38 cellular contexts compared by ENCODE assay signal in the genomic region with DNA sequence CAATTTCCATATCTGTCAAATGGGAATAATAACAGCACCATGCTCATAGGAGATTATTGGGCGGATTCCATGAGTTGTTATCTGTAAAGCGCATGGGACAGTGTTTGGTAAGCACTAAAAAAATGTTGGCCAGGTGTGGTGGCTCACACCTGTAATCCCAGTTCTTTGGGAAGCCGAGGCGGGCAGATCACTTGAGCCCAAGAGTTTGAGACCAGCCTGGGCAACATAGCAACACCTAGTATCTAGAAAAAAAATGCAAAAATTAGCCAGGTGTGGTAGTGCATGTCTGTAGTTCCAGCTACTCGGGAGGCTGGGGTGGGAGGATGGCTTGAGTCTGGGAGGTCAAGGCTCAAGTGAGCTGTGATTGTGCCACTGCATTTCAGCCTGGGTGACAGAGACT.
"Had no signal": no experiment of that assay in that cellular context is flagged by ENCODE, and none has a peak within 500 bp of the region (broad histone marks: within the 10 kb centered on the region; RNA-seq: fewer than 3 reads in every experiment).

No MANE protein-coding gene starts in this region.

- ATAC-seq: activated CD4-positive, alpha-beta T cell treated with anti-CD3 and anti-CD28 coated beads for 36 hours; activated CD4-positive, CD25-positive, alpha-beta regulatory T cell treated with anti-CD3 and anti-CD28 coated beads, Interleukin-2, amount 50 U/mL, for 24 hours; activated CD8-positive, alpha-beta memory T cell treated with anti-CD3 and anti-CD28 coated beads, Interleukin-2, amount 10 ng/mL, durations not matched to agents 7 days and 5 days; activated CD8-positive, alpha-beta T cell treated with anti-CD3 and anti-CD28 coated beads, Interleukin-2, amount 10 ng/mL, durations not matched to agents 7 days and 5 days; activated naive CD8-positive, alpha-beta T cell treated with anti-CD3 and anti-CD28 coated beads, Interleukin-2, amount 50 U/mL, for 24 hours; body of pancreas had no signal

- H3K9me3 ChIP-seq: body of pancreas, breast epithelium had no signal

- FAIRE-seq: astrocyte, TTC549 had no signal

- H3K27ac ChIP-seq: body of pancreas, brain microvascular endothelial cell, breast epithelium, WERI-Rb-1 had no signal

- H3K4me3 ChIP-seq: body of pancreas, breast epithelium had no signal

- H3K9me3 Mint-ChIP-seq: activated CD4-positive, alpha-beta memory T cell treated with anti-CD3 and anti-CD28 coated beads, Interleukin-2, amount 10 ng/mL, durations not matched to agents 7 days and 5 days; activated CD4-positive, alpha-beta T cell treated with anti-CD3 and anti-CD28 coated beads, Interleukin-2, amount 10 ng/mL, durations not matched to agents 7 days and 5 days; activated naive CD4-positive, alpha-beta T cell treated with anti-CD3 and anti-CD28 coated beads, Interleukin-2, amount 10 ng/mL, durations not matched to agents 7 days and 5 days; activated naive CD4-positive, alpha-beta T cell treated with anti-CD3 and anti-CD28 coated beads, Interleukin-2, amount 50 U/mL, for 24 hours; activated naive CD8-positive, alpha-beta T cell treated with anti-CD3 and anti-CD28 coated beads, Interleukin-2, amount 10 ng/mL, durations not matched to agents 7 days and 5 days; activated naive CD8-positive, alpha-beta T cell treated with anti-CD3 and anti-CD28 coated beads, Interleukin-2, amount 50 U/mL, for 24 hours; activated T-cell treated with anti-CD3 and anti-CD28 coated beads, Interleukin-2, amount 50 U/mL, for 24 hours; activated T-helper 2 cell treated with anti-CD3 and anti-CD28 coated beads, Interferon-gamma antibody, Interleukin-2, Interleukin-4, amounts not matched to agents 10 μg/mL and 5 μg/mL and 100 μg/mL, durations not matched to agents 14 hours and 24 hours and 36 hours; T-helper 1 cell treated with Interleukin-12 subunit alpha and Interleukin-12 subunit beta and Interleukin-4 antibody, amounts not matched to agents 30 μg/mL and 1 μg/mL, for 36 hours; T-helper 2 cell treated with Interferon-gamma antibody and Interleukin-4, amounts not matched to agents 5 μg/mL and 100 μg/mL, for 36 hours; WTC11 had no signal

- H3K27ac Mint-ChIP-seq: activated CD4-positive, alpha-beta memory T cell treated with anti-CD3 and anti-CD28 coated beads, Interleukin-2, amount 10 ng/mL, durations not matched to agents 7 days and 5 days; activated CD4-positive, alpha-beta T cell treated with anti-CD3 and anti-CD28 coated beads for 36 hours; activated CD4-positive, alpha-beta T cell treated with anti-CD3 and anti-CD28 coated beads, Interleukin-2, amount 10 ng/mL, durations not matched to agents 7 days and 5 days; activated CD8-positive, alpha-beta memory T cell treated with anti-CD3 and anti-CD28 coated beads, Interleukin-2, amount 10 ng/mL, durations not matched to agents 7 days and 5 days; activated CD8-positive, alpha-beta T cell treated with anti-CD3 and anti-CD28 coated beads, Interleukin-2, amount 10 ng/mL, durations not matched to agents 7 days and 5 days; activated naive CD4-positive, alpha-beta T cell treated with anti-CD3 and anti-CD28 coated beads, Interleukin-2, amount 10 ng/mL, durations not matched to agents 7 days and 5 days; activated naive CD8-positive, alpha-beta T cell; activated naive CD8-positive, alpha-beta T cell treated with anti-CD3 and anti-CD28 coated beads, Interleukin-2, amount 10 ng/mL, durations not matched to agents 7 days and 5 days; activated naive CD8-positive, alpha-beta T cell treated with anti-CD3 and anti-CD28 coated beads, Interleukin-2, amount 50 U/mL, for 24 hours; activated T-cell treated with anti-CD3 and anti-CD28 coated beads, Interleukin-2, amount 50 U/mL, for 24 hours; activated T-helper 2 cell treated with anti-CD3 and anti-CD28 coated beads, Interferon-gamma antibody, Interleukin-2, Interleukin-4, amounts not matched to agents 10 μg/mL and 5 μg/mL and 100 μg/mL, durations not matched to agents 14 hours and 24 hours and 36 hours; T-helper 1 cell treated with Interleukin-12 subunit alpha and Interleukin-12 subunit beta and Interleukin-4 antibody, amounts not matched to agents 30 μg/mL and 1 μg/mL, for 36 hours; T-helper 2 cell treated with Interferon-gamma antibody and Interleukin-4, amounts not matched to agents 5 μg/mL and 100 μg/mL, for 36 hours; WTC11 had no signal

- H3K36me3 ChIP-seq: brain microvascular endothelial cell, breast epithelium, WERI-Rb-1 had no signal

- H3K4me1 ChIP-seq: breast epithelium had no signal

- DNase-seq: activated CD4-positive, alpha-beta memory T cell treated with anti-CD3 and anti-CD28 coated beads, Interleukin-2, amount 10 ng/mL, durations not matched to agents 7 days and 5 days; activated CD4-positive, alpha-beta T cell treated with anti-CD3 and anti-CD28 coated beads for 1 hour; activated CD4-positive, alpha-beta T cell treated with anti-CD3 and anti-CD28 coated beads for 36 hours; activated CD4-positive, alpha-beta T cell treated with anti-CD3 and anti-CD28 coated beads for 48 hours; activated CD4-positive, alpha-beta T cell treated with anti-CD3 and anti-CD28 coated beads, Interleukin-2, amount 10 ng/mL, durations not matched to agents 7 days and 5 days; activated CD4-positive, alpha-beta T cell treated with anti-CD3 and anti-CD28 coated beads, Interleukin-2, amount 50 U/mL, for 48 hours; activated CD4-positive, CD25-positive, alpha-beta regulatory T cell; activated CD8-positive, alpha-beta memory T cell treated with anti-CD3 and anti-CD28 coated beads for 24 hours; activated CD8-positive, alpha-beta memory T cell treated with anti-CD3 and anti-CD28 coated beads, Interleukin-2, amount 10 ng/mL, durations not matched to agents 7 days and 5 days; activated CD8-positive, alpha-beta memory T cell treated with anti-CD3 and anti-CD28 coated beads, Interleukin-2, amount 50 U/mL, for 48 hours; activated CD8-positive, alpha-beta T cell treated with anti-CD3 and anti-CD28 coated beads, Interleukin-2, amount 10 ng/mL, durations not matched to agents 7 days and 5 days; activated effector memory CD4-positive, alpha-beta T cell treated with Interleukin-2 at 50 U/mL for 16 hours; activated gamma-delta T cell; activated naive CD4-positive, alpha-beta T cell treated with anti-CD3 and anti-CD28 coated beads, Interleukin-2, amount 10 ng/mL, durations not matched to agents 7 days and 5 days; activated naive CD4-positive, alpha-beta T cell treated with Interleukin-2 at 50 U/mL for 16 hours; activated naive CD8-positive, alpha-beta T cell treated with anti-CD3 and anti-CD28 coated beads, Interleukin-2, amount 10 ng/mL, durations not matched to agents 7 days and 5 days; activated naive CD8-positive, alpha-beta T cell treated with anti-CD3 and anti-CD28 coated beads, Interleukin-2, amount 50 U/mL, for 24 hours; activated T-cell treated with anti-CD3 and anti-CD28 coated beads, Interleukin-2, amount 50 U/mL, for 24 hours; activated T-cell treated with anti-CD3 and anti-CD28 coated beads, Interleukin-2, amount 50 U/mL, for 48 hours; amygdala; anterior cingulate cortex; body of pancreas; brain microvascular endothelial cell; central memory CD4-positive, alpha-beta T cell; T-helper 1 cell; T-helper 2 cell; T-helper 9 cell; WERI-Rb-1 had no signal

- H3K27me3 ChIP-seq: body of pancreas, brain microvascular endothelial cell, breast epithelium had no signal

- H3K4me3 Mint-ChIP-seq: activated CD4-positive, alpha-beta memory T cell treated with anti-CD3 and anti-CD28 coated beads, Interleukin-2, amount 10 ng/mL, durations not matched to agents 7 days and 5 days; activated CD4-positive, alpha-beta T cell treated with anti-CD3 and anti-CD28 coated beads for 36 hours; activated CD4-positive, alpha-beta T cell treated with anti-CD3 and anti-CD28 coated beads, Interleukin-2, amount 10 ng/mL, durations not matched to agents 7 days and 5 days; activated CD8-positive, alpha-beta memory T cell treated with anti-CD3 and anti-CD28 coated beads, Interleukin-2, amount 10 ng/mL, durations not matched to agents 7 days and 5 days; activated CD8-positive, alpha-beta T cell treated with anti-CD3 and anti-CD28 coated beads, Interleukin-2, amount 10 ng/mL, durations not matched to agents 7 days and 5 days; activated naive CD4-positive, alpha-beta T cell treated with anti-CD3 and anti-CD28 coated beads, Interleukin-2, amount 10 ng/mL, durations not matched to agents 7 days and 5 days; activated naive CD4-positive, alpha-beta T cell treated with anti-CD3 and anti-CD28 coated beads, Interleukin-2, amount 50 U/mL, for 24 hours; activated naive CD8-positive, alpha-beta T cell; activated naive CD8-positive, alpha-beta T cell treated with anti-CD3 and anti-CD28 coated beads, Interleukin-2, amount 10 ng/mL, durations not matched to agents 7 days and 5 days; activated naive CD8-positive, alpha-beta T cell treated with anti-CD3 and anti-CD28 coated beads, Interleukin-2, amount 50 U/mL, for 24 hours; activated T-cell treated with anti-CD3 and anti-CD28 coated beads, Interleukin-2, amount 50 U/mL, for 24 hours; T-helper 1 cell treated with Interleukin-12 subunit alpha and Interleukin-12 subunit beta and Interleukin-4 antibody, amounts not matched to agents 30 μg/mL and 1 μg/mL, for 36 hours; T-helper 2 cell treated with Interferon-gamma antibody and Interleukin-4, amounts not matched to agents 5 μg/mL and 100 μg/mL, for 36 hours; WTC11 had no signal

- H3K27me3 Mint-ChIP-seq: activated CD4-positive, alpha-beta memory T cell treated with anti-CD3 and anti-CD28 coated beads, Interleukin-2, amount 10 ng/mL, durations not matched to agents 7 days and 5 days; activated CD4-positive, alpha-beta T cell treated with anti-CD3 and anti-CD28 coated beads for 36 hours; activated CD4-positive, alpha-beta T cell treated with anti-CD3 and anti-CD28 coated beads, Interleukin-2, amount 10 ng/mL, durations not matched to agents 7 days and 5 days; activated CD8-positive, alpha-beta memory T cell treated with anti-CD3 and anti-CD28 coated beads, Interleukin-2, amount 10 ng/mL, durations not matched to agents 7 days and 5 days; activated naive CD4-positive, alpha-beta T cell treated with anti-CD3 and anti-CD28 coated beads, Interleukin-2, amount 50 U/mL, for 24 hours; activated naive CD8-positive, alpha-beta T cell treated with anti-CD3 and anti-CD28 coated beads, Interleukin-2, amount 10 ng/mL, durations not matched to agents 7 days and 5 days; activated T-cell treated with anti-CD3 and anti-CD28 coated beads, Interleukin-2, amount 50 U/mL, for 24 hours had no signal

- H3K36me3 Mint-ChIP-seq: activated CD8-positive, alpha-beta memory T cell treated with anti-CD3 and anti-CD28 coated beads, Interleukin-2, amount 10 ng/mL, durations not matched to agents 7 days and 5 days; activated naive CD4-positive, alpha-beta T cell treated with anti-CD3 and anti-CD28 coated beads, Interleukin-2, amount 10 ng/mL, durations not matched to agents 7 days and 5 days; activated naive CD4-positive, alpha-beta T cell treated with anti-CD3 and anti-CD28 coated beads, Interleukin-2, amount 50 U/mL, for 24 hours; activated naive CD8-positive, alpha-beta T cell; activated naive CD8-positive, alpha-beta T cell treated with anti-CD3 and anti-CD28 coated beads, Interleukin-2, amount 10 ng/mL, durations not matched to agents 7 days and 5 days; WTC11 had no signal
